Comparison of ENCODE assay signal across 8 cellular contexts in genomic region chr7:104848386-104848990, GRCh38.
DNase-seq lines count a peak whose midpoint lies in the region; ATAC-seq, FAIRE-seq and TF ChIP-seq lines count a peak whose summit lies in the region.
"Had no signal": no experiment of that assay in that cellular context is flagged by ENCODE, and none has a peak within 500 bp of the region (broad histone marks: within the 10 kb centered on the region; RNA-seq: fewer than 3 reads in every experiment).

No MANE protein-coding gene starts in this region.

- H3K27me3 ChIP-seq in GM06990 (replicated peaks; ENCODE audit: control insufficient read depth, insufficient read depth, low read length) (peaks cover 1% of the 10 kb centered on the region; the same call in 1 of the 2 replicates), OCI-LY3 (ENCODE audit: low read depth, low read length) (no peaks in the 10 kb centered on the region), gastroesophageal sphincter (peaks cover 21% of the 10 kb centered on the region), pancreas (no peaks in the 10 kb centered on the region)

- TF ChIP-seq POLR2A in gastroesophageal sphincter (IDR thresholded peaks at IDR 0.05): no peak

- ATAC-seq in HG03139 (IDR thresholded peaks at IDR 0.05; ENCODE audit: unreplicated experiment) (peak; percentile 46), gastroesophageal sphincter (no peak), pancreas (peak; percentile 43 to 78 (median 75)), GM19328 (IDR thresholded peaks at IDR 0.05; ENCODE audit: unreplicated experiment) (no peak)

- FAIRE-seq in pancreas (lab: Jason Lieb, UNC): no peak
- FAIRE-seq: endometrium had no signal

- H3K9me3 ChIP-seq in OCI-LY3 (ENCODE audit: insufficient read depth, low read length) (no peaks in the 10 kb centered on the region), gastroesophageal sphincter (no peaks in the 10 kb centered on the region), pancreas (no peaks in the 10 kb centered on the region)

- H2AFZ ChIP-seq in OCI-LY3 (ENCODE audit: low read depth, low read length): no peak overlapping the region

- H3K79me2 ChIP-seq in OCI-LY3 (ENCODE audit: low read length): no peaks in the 10 kb centered on the region

- DNase-seq in GM06990 (ENCODE audit: extremely low read depth, insufficient read length) (no peak), pancreas (peak in 4 of 6 donors; percentile 7 to 57 (median 22))
- peak; percentile 6 for DNase-seq in activated effector memory CD4-positive, alpha-beta T cell treated with Interleukin-2 at 50 U/mL for 16 hours

- TF ChIP-seq EP300 in gastroesophageal sphincter (IDR thresholded peaks at IDR 0.05): no peak

- 42 to 63% methylated on average over 3 to 5 of the region's 5 CpGs for WGBS in gastroesophageal sphincter (ENCODE audit: low coverage in 1 of 2), 2 donors
- 44 to 53% methylated on average over 5 of the region's 5 CpGs for WGBS in pancreas, 2 donors

- H3K4me2 ChIP-seq in OCI-LY3 (ENCODE audit: low read length): peak overlapping the region; percentile 49

- peak overlapping the region; percentile 2; the same call in 1 of the 2 replicates for H3K9ac ChIP-seq in OCI-LY3 (ENCODE audit: low read length)

- H3K4me1 ChIP-seq in OCI-LY3 (ENCODE audit: low read length) (peaks cover 35% of the 10 kb centered on the region), gastroesophageal sphincter (no peaks in the 10 kb centered on the region), pancreas (no peaks in the 10 kb centered on the region)

- H3K4me3 ChIP-seq in GM06990 (replicated peaks; ENCODE audit: low read depth, low read length) (no peak overlapping the region), OCI-LY3 (ENCODE audit: low read length) (no peak overlapping the region), gastroesophageal sphincter (no peak overlapping the region), pancreas (no peak overlapping the region)

- no peaks in the 10 kb centered on the region for H4K20me1 ChIP-seq in OCI-LY3 (ENCODE audit: insufficient read depth, low read length)

- intact Hi-C loops in pancreas (cut with DNase I): loop anchor here in 2 of 3 donors (10.0 kb wide), 2 partner anchors 584 to 624 kb away; no protein-coding TSS in a partner anchor

- H3K27ac ChIP-seq in OCI-LY3 (ENCODE audit: low read length) (no peak overlapping the region), gastroesophageal sphincter (no peak overlapping the region), pancreas (no peak overlapping the region)

- peak; percentile 90 for TF ChIP-seq CTCF in GM06990 (IDR thresholded peaks at IDR 0.05; ENCODE audit: insufficient read depth, low read length, poor library complexity, severe bottlenecking)
- TF ChIP-seq CTCF in OCI-LY3 (IDR thresholded peaks at IDR 0.05; ENCODE audit: low read depth, low read length): peak; percentile 95
- TF ChIP-seq CTCF in gastroesophageal sphincter (IDR thresholded peaks at IDR 0.05): peak; percentile 63 to 82 (median 70)
- peak; percentile 51 to 84 (median 71) for TF ChIP-seq CTCF in pancreas (IDR thresholded peaks at IDR 0.05)

- H3K36me3 ChIP-seq in GM06990 (ENCODE audit: control insufficient read depth, insufficient read depth, low read length) (no peaks in the 10 kb centered on the region), OCI-LY3 (replicated peaks; ENCODE audit: low read depth, low read length) (no peaks in the 10 kb centered on the region), gastroesophageal sphincter (no peaks in the 10 kb centered on the region), pancreas (no peaks in the 10 kb centered on the region)

Comparison
In these comparisons a context has a peak if more than half of its experiments do, and no peak if none do; other contexts are left out.
1. ATAC-seq: peak in HG03139 (single experiment) and pancreas (4 of 4); none in gastroesophageal sphincter (single experiment) and GM19328 (single experiment).
2. Peak in every context shown above with its lines, with median percentiles within 50 percentile points of each other: CTCF ChIP-seq.